ENCODE assay signal across 37 cellular contexts in genomic region chr19:8617984-8618383, GRCh38. TPM values are rescaled to one million over a fixed set of nuclear protein-coding genes. Genes with fewer than 3 reads are reported as not detected.
"Had no signal": no experiment of that assay in that cellular context is flagged by ENCODE, and none has a peak within 500 bp of the region (broad histone marks: within the 10 kb centered on the region; RNA-seq: fewer than 3 reads in every experiment).

No MANE protein-coding gene starts in this region.

- H3K4me3 Mint-ChIP-seq: activated B cell treated with CpG ODN at 0.5 μM for 24 hours; activated CD8-positive, alpha-beta T cell treated with anti-CD3 and anti-CD28 coated beads for 36 hours; activated naive CD8-positive, alpha-beta T cell; activated T-cell treated with anti-CD3 and anti-CD28 coated beads, Interleukin-2, amount 50 U/mL, for 4 hours; activated T-helper 17 cell treated with anti-CD3 and anti-CD28 coated beads, Interleukin-2, amount 50 U/mL, for 72 hours; central memory CD8-positive, alpha-beta T cell; dendritic cell treated with granulocyte-macrophage colony-stimulating factor and Interleukin-4, amounts not matched to agents 40 ng/mL and 50 ng/mL, for 4 days; endodermal cell; T-helper 2 cell treated with Interferon-gamma antibody and Interleukin-4, amounts not matched to agents 5 μg/mL and 100 μg/mL, for 36 hours had no signal

- ATAC-seq: activated CD4-positive, CD25-positive, alpha-beta regulatory T cell treated with anti-CD3 and anti-CD28 coated beads, Interleukin-2, amount 50 U/mL, for 24 hours; activated CD8-positive, alpha-beta T cell treated with anti-CD3 and anti-CD28 coated beads for 36 hours; activated T-cell treated with anti-CD3 and anti-CD28 coated beads, Interleukin-2, amount 50 U/mL, for 4 hours; activated T-helper 17 cell treated with anti-CD3 and anti-CD28 coated beads, Interleukin-2, amount 50 U/mL, for 72 hours; foreskin keratinocyte; gastrocnemius medialis; heart right ventricle had no signal

- H3K36me3 Mint-ChIP-seq: activated naive CD8-positive, alpha-beta T cell had no signal

- H3K27me3 ChIP-seq: brain microvascular endothelial cell, foreskin keratinocyte, gastrocnemius medialis, hepatocyte had no signal

- H3K4me1 ChIP-seq: esophagus muscularis mucosa, foreskin keratinocyte, gastrocnemius medialis had no signal

- H3K27ac Mint-ChIP-seq: activated B cell treated with CpG ODN at 0.5 μM for 24 hours; activated CD8-positive, alpha-beta T cell treated with anti-CD3 and anti-CD28 coated beads for 36 hours; activated naive CD8-positive, alpha-beta T cell; activated T-helper 17 cell treated with anti-CD3 and anti-CD28 coated beads, Interleukin-2, amount 50 U/mL, for 72 hours; dendritic cell treated with granulocyte-macrophage colony-stimulating factor and Interleukin-4, amounts not matched to agents 40 ng/mL and 50 ng/mL, for 4 days; endodermal cell; T-helper 2 cell treated with Interferon-gamma antibody and Interleukin-4, amounts not matched to agents 5 μg/mL and 100 μg/mL, for 36 hours had no signal

- H3K27ac ChIP-seq: brain microvascular endothelial cell, coronary artery, dorsolateral prefrontal cortex, esophagus muscularis mucosa, foreskin keratinocyte, gastrocnemius medialis, heart right ventricle, hepatocyte, WERI-Rb-1 had no signal

- H3K79me2 ChIP-seq: hepatocyte had no signal

- H3K36me3 ChIP-seq: brain microvascular endothelial cell, esophagus muscularis mucosa, gastrocnemius medialis, heart right ventricle, WERI-Rb-1 had no signal

- H3K27me3 Mint-ChIP-seq: activated naive CD8-positive, alpha-beta T cell had no signal

- FAIRE-seq: astrocyte, bronchial epithelial cell had no signal

- H3K4me1 Mint-ChIP-seq: endodermal cell had no signal

- H3K9me3 Mint-ChIP-seq: activated B cell treated with CpG ODN at 0.5 μM for 24 hours; activated CD8-positive, alpha-beta T cell treated with anti-CD3 and anti-CD28 coated beads for 36 hours; activated T-cell treated with anti-CD3 and anti-CD28 coated beads, Interleukin-2, amount 50 U/mL, for 4 hours; activated T-helper 17 cell treated with anti-CD3 and anti-CD28 coated beads, Interleukin-2, amount 50 U/mL, for 72 hours; central memory CD8-positive, alpha-beta T cell; dendritic cell treated with granulocyte-macrophage colony-stimulating factor and Interleukin-4, amounts not matched to agents 40 ng/mL and 50 ng/mL, for 4 days; endodermal cell; T-helper 2 cell treated with Interferon-gamma antibody and Interleukin-4, amounts not matched to agents 5 μg/mL and 100 μg/mL, for 36 hours had no signal

- DNase-seq: activated B cell treated with CpG ODN at 0.5 μM for 24 hours; activated CD4-positive, alpha-beta T cell treated with anti-CD3 and anti-CD28 coated beads for 48 hours; activated CD4-positive, alpha-beta T cell treated with anti-CD3 and anti-CD28 coated beads, Interleukin-2, amount 50 U/mL, for 1 hour; activated CD4-positive, alpha-beta T cell treated with anti-CD3 and anti-CD28 coated beads, Interleukin-2, amount 50 U/mL, for 48 hours; activated CD8-positive, alpha-beta memory T cell treated with anti-CD3 and anti-CD28 coated beads for 24 hours; activated CD8-positive, alpha-beta T cell treated with anti-CD3 and anti-CD28 coated beads for 36 hours; activated effector memory CD4-positive, alpha-beta T cell treated with Interleukin-2 at 50 U/mL for 16 hours; activated gamma-delta T cell treated with Interleukin-2 at 50 U/mL for 16 hours; activated naive CD4-positive, alpha-beta T cell treated with anti-CD3 and anti-CD28 coated beads, Interleukin-2, amount 50 U/mL, for 16 hours; activated naive CD4-positive, alpha-beta T cell treated with Interleukin-2 at 50 U/mL for 16 hours; activated T-cell treated with anti-CD3 and anti-CD28 coated beads, Interleukin-2, amount 50 U/mL, for 4 hours; amniotic stem cell; anterior cingulate cortex; brain microvascular endothelial cell; dorsolateral prefrontal cortex; effector memory CD4-positive, alpha-beta T cell; endodermal cell; erythroblast; foreskin keratinocyte; gastrocnemius medialis; heart right ventricle; T1000; WERI-Rb-1 had no signal

- H3K4me3 ChIP-seq: coronary artery, dorsolateral prefrontal cortex, esophagus muscularis mucosa, gastrocnemius medialis, heart right ventricle, hepatocyte had no signal

- H2AFZ ChIP-seq: hepatocyte had no signal

- H3K4me2 ChIP-seq: hepatocyte had no signal

- H3K9me3 ChIP-seq: esophagus muscularis mucosa, gastrocnemius medialis, heart right ventricle had no signal

RNA-seq across cellular contexts. Expression of gene ADAMTS10, which starts 7.5 kb away (rescaled TPM):
- total RNA-seq: bronchial epithelial cell, foreskin keratinocyte had no signal
- polyA plus RNA-seq: foreskin keratinocyte had no signal

RNA-seq across cellular contexts. Expression of gene NFILZ, which starts 12.4 kb away (rescaled TPM):
- total RNA-seq: activated B cell treated with CpG ODN at 0.5 μM for 24 hours; activated CD8-positive, alpha-beta T cell treated with anti-CD3 and anti-CD28 coated beads for 36 hours; activated T-cell treated with anti-CD3 and anti-CD28 coated beads, Interleukin-2, amount 50 U/mL, for 4 hours; activated T-helper 17 cell treated with anti-CD3 and anti-CD28 coated beads, Interleukin-2, amount 50 U/mL, for 72 hours; astrocyte; bronchial epithelial cell; cardiac septum; cerebellum; dorsolateral prefrontal cortex; endodermal cell; esophagus muscularis mucosa; foreskin keratinocyte; gastrocnemius medialis; heart right ventricle; hepatocyte had no signal
- polyA plus RNA-seq: adipose tissue, foreskin keratinocyte, heart right ventricle, hepatocyte had no signal

RNA-seq across cellular contexts. Expression of gene MYO1F, which starts 40.7 kb away (rescaled TPM):
- total RNA-seq: bronchial epithelial cell had no signal
